In the genomic region with DNA sequence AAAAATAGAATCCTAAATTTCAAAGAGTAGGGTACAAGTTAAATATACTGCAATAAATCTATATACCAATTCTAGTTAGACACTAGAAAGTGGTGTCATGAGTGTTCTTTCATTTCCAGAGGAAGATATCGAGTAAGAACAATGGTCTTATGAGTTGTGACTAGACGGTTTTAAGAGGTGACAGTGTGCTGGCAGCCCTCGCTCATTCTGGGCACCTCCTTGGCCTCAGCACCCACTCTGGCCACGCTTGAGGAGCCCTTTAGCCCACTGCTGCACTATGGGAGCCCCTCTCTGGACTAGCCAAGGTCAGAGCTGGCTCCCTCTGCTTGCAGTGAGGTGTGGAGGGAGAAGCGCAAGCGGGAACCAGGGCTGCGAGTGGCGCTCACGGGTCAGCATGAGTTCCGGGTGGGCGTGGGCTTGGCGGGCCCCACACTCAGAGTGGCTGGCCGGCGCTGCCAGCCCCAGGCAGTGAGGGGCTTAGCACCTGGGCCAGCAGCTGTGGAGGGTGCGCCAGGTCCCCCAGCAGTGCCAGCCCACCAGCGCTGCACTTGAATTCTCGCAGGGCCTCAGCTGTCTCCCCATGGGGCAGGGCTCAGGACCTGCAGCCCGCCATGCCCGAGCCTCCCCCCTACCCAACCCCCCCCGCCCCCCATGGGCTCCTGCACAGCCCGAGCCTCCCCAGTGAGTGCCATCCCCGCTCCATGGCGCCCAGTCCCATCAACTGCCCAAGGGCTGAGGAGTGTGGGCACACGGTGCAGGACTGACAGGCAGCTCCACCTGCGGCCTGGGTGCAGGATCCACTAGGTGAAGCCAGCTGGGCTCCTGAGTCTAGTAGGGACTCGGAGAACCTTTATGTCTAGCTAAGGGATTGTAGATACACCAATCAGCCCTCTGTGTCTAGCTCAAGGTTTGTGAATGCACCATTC, we compare ENCODE assay signal across 26 cellular contexts. TPM values are rescaled to one million over a fixed set of nuclear protein-coding genes. Genes with fewer than 3 reads are reported as not detected.
"Had no signal": no experiment of that assay in that cellular context is flagged by ENCODE, and none has a peak within 500 bp of the region (broad histone marks: within the 10 kb centered on the region; RNA-seq: fewer than 3 reads in every experiment).

No MANE protein-coding gene starts in this region.

- FAIRE-seq: small intestine had no signal

- H3K27ac ChIP-seq: heart right ventricle, hepatocyte, lower lobe of right lung, ovary, prostate gland, sigmoid colon, tibial nerve, uterus had no signal

- H3K9me3 ChIP-seq: lower lobe of right lung, mucosa of descending colon, ovary, prostate gland, sigmoid colon, uterus had no signal

- H3K27me3 ChIP-seq: heart right ventricle, hepatocyte, ovary, sigmoid colon, tibial nerve, uterus had no signal

- ATAC-seq: heart right ventricle; left lobe of liver; left ventricle myocardium superior; lower lobe of right lung; mucosa of descending colon; naive thymus-derived CD4-positive, alpha-beta T cell; natural killer cell treated with Interleukin-12 subunit alpha and Interleukin-12 subunit beta and Interleukin-15 and Interleukin-18, amount 100 ng/mL, for 72 hours; right cardiac atrium; stimulated activated memory B cell treated with anti-CD40 and anti-IgM and Interleukin-4, amounts not matched to agents 10 μg/mL and 1 μg/mL and 100 μg/mL, for 72 hours; stimulated activated naive CD8-positive, alpha-beta T cell treated with anti-CD3 and anti-CD28 coated beads, Interleukin-15, amount 100 ng/mL, for 72 hours had no signal

- H3K4me1 ChIP-seq: lower lobe of right lung, uterus had no signal

- H2AFZ ChIP-seq: hepatocyte had no signal

- DNase-seq: heart right ventricle; islet precursor cell; left ventricle myocardium superior; lower lobe of right lung; midbrain; mucosa of descending colon; naive thymus-derived CD4-positive, alpha-beta T cell; ovary; retina; right cardiac atrium; sigmoid colon; small intestine; stimulated activated CD4-positive, alpha-beta T cell treated with anti-CD3 and anti-CD28 coated beads, Interleukin-1b, Interleukin-23, amount 100 ng/mL, for 48 hours; stimulated activated CD4-positive, alpha-beta T cell treated with anti-CD3 and anti-CD28 coated beads, Interleukin-2, amount 100 ng/mL, for 48 hours; stimulated activated CD4-positive, alpha-beta T cell treated with anti-CD3 and anti-CD28 coated beads, Interleukin-4, amount 100 ng/mL, for 4 hours; stimulated activated CD8-positive, alpha-beta memory T cell treated with anti-CD3 and anti-CD28 coated beads, Interleukin-4, amount 100 ng/mL, for 48 hours; stimulated activated naive CD4-positive, alpha-beta T cell treated with Interleukin-2 at 50 U/mL for 16 hours; stimulated activated naive CD8-positive, alpha-beta T cell treated with anti-CD3 and anti-CD28 coated beads, Interleukin-15, amount 100 ng/mL, for 72 hours; substantia nigra; uterus had no signal

- H3K4me3 ChIP-seq: heart right ventricle, hepatocyte, lower lobe of right lung, mucosa of descending colon, ovary, prostate gland, sigmoid colon, tibial nerve, uterus had no signal

- H3K36me3 ChIP-seq: heart right ventricle, lower lobe of right lung, ovary, prostate gland, sigmoid colon, uterus had no signal

- H3K4me2 ChIP-seq: hepatocyte had no signal

RNA-seq across cellular contexts. Expression of a gene that starts 18.7 kb away (rescaled TPM):
- total RNA-seq: naive thymus-derived CD4-positive, alpha-beta T cell had no signal
- polyA plus RNA-seq: naive thymus-derived CD4-positive, alpha-beta T cell had no signal
